In genomic region chr7:25424113-25424512, GRCh38 we compare ENCODE assay signal across 25 cellular contexts.
"Had no signal": no experiment of that assay in that cellular context is flagged by ENCODE, and none has a peak within 500 bp of the region (broad histone marks: within the 10 kb centered on the region; RNA-seq: fewer than 3 reads in every experiment).

No MANE protein-coding gene starts in this region.

- ATAC-seq: heart right ventricle; left lobe of liver; naive thymus-derived CD8-positive, alpha-beta T cell; psoas muscle; right lobe of liver; stimulated activated naive CD8-positive, alpha-beta T cell treated with anti-CD3 and anti-CD28 coated beads, Interleukin-15, amount 100 ng/mL, for 72 hours; upper lobe of right lung had no signal

- H3K9me3 ChIP-seq: esophagus squamous epithelium, heart right ventricle, ovary, psoas muscle, right lobe of liver, suprapubic skin, transverse colon, upper lobe of right lung, uterus had no signal

- H3K36me3 ChIP-seq: esophagus squamous epithelium, heart right ventricle, ovary, right lobe of liver, suprapubic skin, transverse colon, upper lobe of right lung, uterus had no signal

- DNase-seq: effector CD8-positive, alpha-beta T cell; esophagus squamous epithelium; foreskin melanocyte; glutamatergic neuron; heart right ventricle; hippocampal formation; kidney; naive thymus-derived CD8-positive, alpha-beta T cell; nephron progenitor cell; occipital lobe; ovary; posterior cingulate gyrus; psoas muscle; right lobe of liver; small intestine; stimulated activated CD4-positive, alpha-beta T cell treated with anti-CD3 and anti-CD28 coated beads, Interleukin-15, amount 100 ng/mL, for 24 hours; stimulated activated CD4-positive, alpha-beta T cell treated with anti-CD3 and anti-CD28 coated beads, Interleukin-2, amount 100 ng/mL, for 48 hours; stimulated activated naive CD4-positive, alpha-beta T cell; stimulated activated naive CD8-positive, alpha-beta T cell treated with anti-CD3 and anti-CD28 coated beads, Interleukin-15, amount 100 ng/mL, for 72 hours; transverse colon; upper lobe of right lung; uterus had no signal

- H3K4me3 ChIP-seq: esophagus squamous epithelium, heart right ventricle, lung, ovary, psoas muscle, right lobe of liver, suprapubic skin, transverse colon, upper lobe of right lung, uterus had no signal

- H3K4me1 ChIP-seq: esophagus squamous epithelium, psoas muscle, suprapubic skin, transverse colon, upper lobe of right lung had no signal

- H3K27me3 ChIP-seq: esophagus squamous epithelium, ovary, right lobe of liver, transverse colon, upper lobe of right lung, uterus had no signal

- H3K27ac ChIP-seq: esophagus squamous epithelium, heart right ventricle, ovary, psoas muscle, right lobe of liver, suprapubic skin, transverse colon, upper lobe of right lung, uterus had no signal
